ENCODE assay signal across 8 cellular contexts in the genomic region with DNA sequence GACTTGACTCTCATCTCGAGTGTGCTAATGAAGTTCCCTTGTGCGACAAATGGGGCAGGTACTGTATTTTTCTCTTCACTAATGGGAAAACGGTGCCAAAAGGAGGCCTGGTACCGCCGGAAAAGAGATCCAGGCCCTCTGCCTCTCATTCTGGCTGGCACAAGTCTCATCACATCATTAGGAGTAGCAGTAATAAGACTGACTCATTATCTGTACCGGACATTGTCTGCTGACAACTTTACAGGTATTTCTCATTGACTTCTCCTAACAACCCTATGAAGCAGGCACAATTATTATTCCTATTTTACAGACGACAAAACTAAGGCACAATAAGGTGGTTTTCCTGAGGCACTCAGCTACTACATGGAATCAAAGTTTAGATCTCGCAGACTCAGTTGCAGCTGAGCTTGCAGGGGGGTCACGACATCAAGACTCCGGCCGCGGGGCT. TPM values are rescaled to one million over a fixed set of nuclear protein-coding genes. Genes with fewer than 3 reads are reported as not detected.
DNase-seq lines count a peak whose midpoint lies in the region; ATAC-seq and TF ChIP-seq lines count a peak whose summit lies in the region.

No MANE protein-coding gene starts in this region.

- H3K9me3 ChIP-seq in CD8-positive, alpha-beta memory T cell (ENCODE audit: low read length), result no peaks in the 10 kb centered on the region

- peaks cover 44 to 56% (median 55%) of the 10 kb centered on the region in 3 donors for H3K4me1 Mint-ChIP-seq in CD8-positive, alpha-beta memory T cell
- H3K4me1 Mint-ChIP-seq in HFFc6 (ENCODE audit: low read depth), result peaks cover 50% of the 10 kb centered on the region
- H3K4me1 Mint-ChIP-seq in nephron, result peaks cover 26% of the 10 kb centered on the region

- peak overlapping the region; percentile 88 to 95 (median 93) for H3K4me3 Mint-ChIP-seq in CD8-positive, alpha-beta memory T cell
- peak overlapping the region; percentile 94 for H3K4me3 Mint-ChIP-seq in HFFc6
- peak overlapping the region; percentile 87 to 96 (median 95) for H3K4me3 Mint-ChIP-seq in nephron

- POLR2A ChIA-PET in CD8-positive, alpha-beta memory T cell (lab: Charles Lee), result interaction anchor here (0.8 to 1.9 kb wide), 4 partner anchors 94 to 1394 kb away, joined by 4 to 6 read pairs (median 5); a partner anchor contains a TSS

- H3K4me1 ChIP-seq in CD8-positive, alpha-beta memory T cell (ENCODE audit: insufficient read depth, low read length), result peaks cover 43% of the 10 kb centered on the region

- CTCF ChIA-PET in CD8-positive, alpha-beta memory T cell (lab: Charles Lee), result interaction anchor here (1.4 to 2.9 kb wide), 5 partner anchors 11 to 158 kb away, joined by 3 to 9 read pairs (median 5); no protein-coding TSS in a partner anchor

- peaks cover 4% of the 10 kb centered on the region for H3K36me3 ChIP-seq in CD8-positive, alpha-beta memory T cell (ENCODE audit: insufficient read depth, low read length)

- peaks cover 0 to 3% of the 10 kb centered on the region in 2 donors for H3K27me3 Mint-ChIP-seq in CD8-positive, alpha-beta memory T cell
- H3K27me3 Mint-ChIP-seq in HFFc6 (ENCODE audit: insufficient read depth) (no peaks in the 10 kb centered on the region), nephron (ENCODE audit: low read depth) (no peaks in the 10 kb centered on the region)

- peak overlapping the region; percentile 58 for H3K27ac ChIP-seq in CD8-positive, alpha-beta memory T cell (ENCODE audit: low read depth, low read length)

- H3K27ac Mint-ChIP-seq in CD8-positive, alpha-beta memory T cell, result peak overlapping the region; percentile 77 to 98 (median 93)
- H3K27ac Mint-ChIP-seq in HFFc6 (peak overlapping the region; percentile 89), nephron (peak overlapping the region; percentile 86 to 96 (median 95))

- no peak for TF ChIP-seq CTCF in HFFc6 (IDR thresholded peaks at IDR 0.05)
- TF ChIP-seq CTCF in epithelial cell of esophagus (IDR thresholded peaks at IDR 0.05; ENCODE audit: insufficient read depth, low read depth, low read length, missing control alignments), result no peak
- TF ChIP-seq CTCF in nephron (IDR thresholded peaks at IDR 0.05; ENCODE audit: unreplicated experiment in 3 of 3), result no peak

- H3K27me3 ChIP-seq in CD8-positive, alpha-beta memory T cell (ENCODE audit: insufficient read depth, low read length, poor library complexity, severe bottlenecking), result no peaks in the 10 kb centered on the region

- DNase-seq in CD8-positive, alpha-beta memory T cell, result no peak
- DNase-seq in HFFc6, result no peak
- peak; percentile 20 for DNase-seq in SW480 (ENCODE audit: low spot score)
- peak; percentile 67 for DNase-seq in epithelial cell of esophagus (ENCODE audit: low read depth)
- no peak for DNase-seq in NCI-H2196 treated with DMSO at 0.1 percent for 48 hours (lab: John Stamatoyannopoulos, UW; ENCODE audit: unreplicated experiment)
- no peak for DNase-seq in KG1 (lab: John Stamatoyannopoulos, UW)

- peak overlapping the region; percentile 67 for H3K4me3 ChIP-seq in CD8-positive, alpha-beta memory T cell (ENCODE audit: low read length)
- peak overlapping the region; percentile 86 for H3K4me3 ChIP-seq in epithelial cell of esophagus (ENCODE audit: low read length)

- H3K36me3 Mint-ChIP-seq in CD8-positive, alpha-beta memory T cell, result peaks cover 0 to 23% (median 2%) of the 10 kb centered on the region in 3 donors
- peaks cover 56% of the 10 kb centered on the region for H3K36me3 Mint-ChIP-seq in HFFc6 (ENCODE audit: low read depth)
- H3K36me3 Mint-ChIP-seq in nephron (ENCODE audit: low read depth), result peaks cover 14% of the 10 kb centered on the region

- no peak for ATAC-seq in HG03439 (IDR thresholded peaks at IDR 0.05; ENCODE audit: unreplicated experiment)

- H3K9me3 Mint-ChIP-seq in CD8-positive, alpha-beta memory T cell, result no peaks in the 10 kb centered on the region
- H3K9me3 Mint-ChIP-seq in HFFc6 (no peaks in the 10 kb centered on the region), nephron (no peaks in the 10 kb centered on the region)

RNA-seq across cellular contexts. Expression of a gene that starts 0.7 kb away (rescaled TPM):
- 10 to 100 TPM; 14.9 to 18.6 TPM for total RNA-seq in CD8-positive, alpha-beta memory T cell
- polyA plus RNA-seq in CD8-positive, alpha-beta memory T cell, result 14.4 TPM
- total RNA-seq in HFFc6 (2021; fragmentation: NEBNext Ultra II Directional; extraction: Animal tissue kit (Norgen Biotek cat#: 25700)), result 10 to 100 TPM; 67.9 to 98.4 (median 87.8) TPM

Comparison
In these comparisons a context has a peak if more than half of its experiments do, and no peak if none do; other contexts are left out.
1. DNase-seq: peak in SW480 (single experiment) and epithelial cell of esophagus (single experiment); none in CD8-positive, alpha-beta memory T cell (0 of 5), HFFc6 (single experiment), NCI-H2196 treated with DMSO at 0.1 percent for 48 hours (single experiment) and KG1 (single experiment).
2. Peak in every context shown above with its lines, with median percentiles within 50 percentile points of each other: H3K27ac Mint-ChIP-seq and H3K4me3 Mint-ChIP-seq.